17 cellular contexts compared by ENCODE assay signal in genomic region chr2:99806758-99807157, GRCh38.
DNase-seq lines count a peak whose midpoint lies in the region; TF ChIP-seq lines count a peak whose summit lies in the region.
"Had no signal": no experiment of that assay in that cellular context is flagged by ENCODE, and none has a peak within 500 bp of the region (broad histone marks: within the 10 kb centered on the region; RNA-seq: fewer than 3 reads in every experiment).

No MANE protein-coding gene starts in this region.

- in situ Hi-C loops in astrocyte of the spinal cord (cut with HindIII; ENCODE audit: low sequenced_read_pairs), result no loop called here

- peak overlapping the region; percentile 59; the same call in 1 of the 2 replicates for H3K4me3 Mint-ChIP-seq in HFFc6
- H3K4me3 Mint-ChIP-seq: activated naive CD4-positive, alpha-beta T cell treated with anti-CD3 and anti-CD28 coated beads, Interleukin-2, amount 50 U/mL, for 24 hours; stimulated activated memory B cell treated with anti-CD40 and anti-IgM and Interleukin-4, amounts not matched to agents 10 μg/mL and 1 μg/mL and 100 μg/mL, for 72 hours had no signal

- TF ChIP-seq CTCF in HFFc6 (IDR thresholded peaks at IDR 0.05) (no peak), astrocyte of the spinal cord (IDR thresholded peaks at IDR 0.05; ENCODE audit: low read depth, low read length) (no peak), kidney epithelial cell (IDR thresholded peaks at IDR 0.05; ENCODE audit: insufficient read depth, low read length, poor library complexity, severe bottlenecking) (no peak)

- DNase-seq in A172 (ENCODE audit: low spot score), result peak; percentile 55
- peak; percentile 79 for DNase-seq in HFFc6
- peak; percentile 65 for DNase-seq in astrocyte of the spinal cord (ENCODE audit: low read depth, low spot score)
- DNase-seq in kidney epithelial cell (ENCODE audit: low read depth), result peak; percentile 28
- no peak for DNase-seq in HPDE6-E6E7 (ENCODE audit: extremely low spot score)
- DNase-seq in NK-92 (lab: John Stamatoyannopoulos, UW; ENCODE audit: unreplicated experiment), result no peak
- no peak for DNase-seq in stimulated activated CD4-positive, alpha-beta T cell treated with anti-CD3 and anti-CD28 coated beads, Interleukin-2, amount 100 ng/mL, for 48 hours
- DNase-seq in stimulated activated CD4-positive, alpha-beta T cell treated with anti-CD3 and anti-CD28 coated beads, Interleukin-4, amount 100 ng/mL, for 24 hours, result no peak
- DNase-seq: activated CD4-positive, CD25-positive, alpha-beta regulatory T cell treated with anti-CD3 and anti-CD28 coated beads, Interleukin-2, amount 50 U/mL, for 72 hours; activated CD8-positive, alpha-beta memory T cell treated with anti-CD3 and anti-CD28 coated beads, Interleukin-2, amount 50 U/mL, for 48 hours; Karpas-422; NCI-H524; Peyer's patch had no signal

- H3K27me3 Mint-ChIP-seq in HFFc6 (ENCODE audit: insufficient read depth), result peaks cover 4% of the 10 kb centered on the region
- H3K27me3 Mint-ChIP-seq: activated naive CD4-positive, alpha-beta T cell treated with anti-CD3 and anti-CD28 coated beads, Interleukin-2, amount 50 U/mL, for 24 hours; stimulated activated memory B cell treated with anti-CD40 and anti-IgM and Interleukin-4, amounts not matched to agents 10 μg/mL and 1 μg/mL and 100 μg/mL, for 72 hours had no signal

- H3K4me3 ChIP-seq in astrocyte of the spinal cord (ENCODE audit: low read depth, low read length), result no peak overlapping the region
- no peak overlapping the region for H3K4me3 ChIP-seq in kidney epithelial cell (ENCODE audit: low read depth, low read length)
- H3K4me3 ChIP-seq: A549, lung, Peyer's patch had no signal

- H3K27me3 ChIP-seq in kidney epithelial cell (ENCODE audit: control insufficient read depth, insufficient read depth, low read length), result no peaks in the 10 kb centered on the region
- H3K27me3 ChIP-seq: Peyer's patch had no signal

- H3K9me3 Mint-ChIP-seq in HFFc6, result peaks cover 10% of the 10 kb centered on the region
- H3K9me3 Mint-ChIP-seq: stimulated activated memory B cell treated with anti-CD40 and anti-IgM and Interleukin-4, amounts not matched to agents 10 μg/mL and 1 μg/mL and 100 μg/mL, for 72 hours had no signal

- peaks cover 10% of the 10 kb centered on the region; the same call in 1 of the 2 replicates for H3K36me3 Mint-ChIP-seq in HFFc6 (ENCODE audit: low read depth)

- H3K27ac Mint-ChIP-seq in HFFc6, result peak overlapping the region; percentile 60
- H3K27ac Mint-ChIP-seq: activated naive CD4-positive, alpha-beta T cell treated with anti-CD3 and anti-CD28 coated beads, Interleukin-2, amount 50 U/mL, for 24 hours; stimulated activated memory B cell treated with anti-CD40 and anti-IgM and Interleukin-4, amounts not matched to agents 10 μg/mL and 1 μg/mL and 100 μg/mL, for 72 hours had no signal

- no peaks in the 10 kb centered on the region for H3K36me3 ChIP-seq in kidney epithelial cell (ENCODE audit: control insufficient read depth, insufficient read depth, low read length)
- H3K36me3 ChIP-seq: Peyer's patch had no signal

- H3K4me1 Mint-ChIP-seq in HFFc6 (ENCODE audit: low read depth), result peaks cover 89% of the 10 kb centered on the region
- H3K4me1 Mint-ChIP-seq: activated naive CD4-positive, alpha-beta T cell treated with anti-CD3 and anti-CD28 coated beads, Interleukin-2, amount 50 U/mL, for 24 hours had no signal

Comparison
In these comparisons a context has a peak if more than half of its experiments do, and no peak if none do; other contexts are left out.
1. DNase-seq: peak in A172 (single experiment), HFFc6 (single experiment), astrocyte of the spinal cord (single experiment) and kidney epithelial cell (single experiment); none in HPDE6-E6E7 (single experiment), NK-92 (single experiment), stimulated activated CD4-positive, alpha-beta T cell treated with anti-CD3 and anti-CD28 coated beads, Interleukin-2, amount 100 ng/mL, for 48 hours (0 of 2) and stimulated activated CD4-positive, alpha-beta T cell treated with anti-CD3 and anti-CD28 coated beads, Interleukin-4, amount 100 ng/mL, for 24 hours (single experiment).